Comparison of ENCODE assay signal across 1 cellular context in the genomic region with DNA sequence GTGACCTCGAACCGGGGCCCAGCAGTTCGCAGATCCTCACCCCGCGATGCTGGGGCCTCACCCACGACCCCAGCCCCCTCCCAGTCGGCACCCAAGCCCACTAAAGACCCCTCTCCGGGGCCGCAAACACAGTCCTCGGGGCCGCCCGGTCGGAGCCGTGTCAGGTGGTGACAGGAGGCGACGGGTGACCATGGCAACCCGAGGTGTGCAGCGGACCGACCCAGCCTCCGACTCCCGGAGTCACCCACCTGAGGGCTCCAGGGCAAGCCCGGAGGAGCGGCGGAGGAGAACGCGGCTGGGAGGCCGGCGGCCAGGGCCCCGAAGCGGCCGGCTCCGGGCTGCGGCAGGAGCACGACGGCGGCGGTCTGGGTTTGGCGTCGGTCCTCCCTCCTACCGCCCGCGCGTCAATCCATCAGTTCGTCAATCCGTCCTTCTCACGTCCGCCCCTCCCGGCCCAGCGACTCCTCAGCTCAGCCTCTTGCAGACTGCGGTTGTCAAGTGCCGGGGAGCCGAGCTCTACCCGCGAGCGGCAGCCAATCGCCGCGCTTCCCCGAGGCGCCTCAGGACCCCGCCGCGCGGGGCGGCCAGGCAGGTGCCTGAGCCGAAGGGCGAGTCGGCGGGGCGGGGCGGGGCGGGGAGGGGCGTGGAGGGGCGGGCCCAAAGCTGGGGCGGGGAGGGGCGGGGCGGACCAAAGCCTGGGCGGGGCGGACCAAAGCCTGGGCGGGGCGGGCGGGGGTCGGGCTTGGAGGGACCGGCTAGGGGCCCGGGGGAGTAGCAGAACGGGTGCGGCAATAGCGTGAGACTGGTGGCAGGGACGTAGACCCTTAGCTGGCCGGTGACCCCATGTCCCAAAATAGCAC.
TF ChIP-seq lines count a peak whose summit lies in the region.

A gene (minus strand): TSS at position 489 of the 860 bp plus-strand sequence. CDS start 18,590 bp downstream, outside the sequence.

TF ChIP-seq in HCT116, 20 proteins besides CTCF, POLR2A, EP300 and RAD21 (continued from another document):
- TF ChIP-seq SIN3A (IDR thresholded peaks at IDR 0.05; ENCODE audit: low read depth) = peak; percentile 88
TF ChIP-seq in HCT116: peak in this region for 6.
